23 cellular contexts compared by ENCODE assay signal in genomic region chr4:163618845-163619244, GRCh38.
"Had no signal": no experiment of that assay in that cellular context is flagged by ENCODE, and none has a peak within 500 bp of the region (broad histone marks: within the 10 kb centered on the region; RNA-seq: fewer than 3 reads in every experiment).

No MANE protein-coding gene starts in this region.

- H3K27me3 Mint-ChIP-seq: stimulated activated memory B cell treated with anti-CD40 and anti-IgM and Interleukin-4, amounts not matched to agents 10 μg/mL and 1 μg/mL and 100 μg/mL, for 72 hours had no signal

- H3K4me3 ChIP-seq: coronary artery, left ventricle myocardium inferior, lower lobe of right lung, ovary, psoas muscle, sigmoid colon, suprapubic skin, transverse colon, upper lobe of right lung, uterus had no signal

- H3K4me1 Mint-ChIP-seq: immature natural killer cell, natural killer cell had no signal

- H3K36me3 Mint-ChIP-seq: immature natural killer cell; natural killer cell; stimulated activated memory B cell treated with anti-CD40 and anti-IgM and Interleukin-4, amounts not matched to agents 10 μg/mL and 1 μg/mL and 100 μg/mL, for 72 hours had no signal

- H3K4me3 Mint-ChIP-seq: immature natural killer cell; natural killer cell; stimulated activated memory B cell treated with anti-CD40 and anti-IgM and Interleukin-4, amounts not matched to agents 10 μg/mL and 1 μg/mL and 100 μg/mL, for 72 hours had no signal

- H3K27ac Mint-ChIP-seq: immature natural killer cell; natural killer cell; stimulated activated memory B cell treated with anti-CD40 and anti-IgM and Interleukin-4, amounts not matched to agents 10 μg/mL and 1 μg/mL and 100 μg/mL, for 72 hours had no signal

- DNase-seq: hypothalamus; immature natural killer cell; islet precursor cell; kidney glomerular epithelial cell; left colon; left ventricle myocardium inferior; lower lobe of right lung; natural killer cell; occipital lobe; ovary; posterior cingulate gyrus; psoas muscle; right cardiac atrium; sigmoid colon; stimulated activated CD4-positive, alpha-beta T cell treated with anti-CD3 and anti-CD28 coated beads, Interleukin-2, amount 100 ng/mL, for 24 hours; stimulated activated CD4-positive, alpha-beta T cell treated with anti-CD3 and anti-CD28 coated beads, Interleukin-4, amount 100 ng/mL, for 24 hours; stimulated activated naive CD8-positive, alpha-beta T cell treated with anti-CD3 and anti-CD28 coated beads, Interleukin-15, Interleukin-2, amounts not matched to agents 100 U/mL and 50 U/mL, for 24 hours; transverse colon; upper lobe of right lung; uterus had no signal

- ATAC-seq: left colon; lower lobe of right lung; natural killer cell; psoas muscle; right cardiac atrium; stimulated activated memory B cell treated with anti-CD40 and anti-IgM and Interleukin-4, amounts not matched to agents 10 μg/mL and 1 μg/mL and 100 μg/mL, for 72 hours; stimulated activated naive CD8-positive, alpha-beta T cell treated with anti-CD3 and anti-CD28 coated beads, Interleukin-15, Interleukin-2, amounts not matched to agents 100 U/mL and 50 U/mL, for 24 hours; upper lobe of right lung had no signal

- H3K36me3 ChIP-seq: left ventricle myocardium inferior, lower lobe of right lung, ovary, sigmoid colon, suprapubic skin, transverse colon, upper lobe of right lung, uterus had no signal

- H3K9me3 ChIP-seq: left ventricle myocardium inferior, lower lobe of right lung, ovary, psoas muscle, sigmoid colon, suprapubic skin, transverse colon, upper lobe of right lung, uterus had no signal

- H3K27me3 ChIP-seq: ovary, sigmoid colon, suprapubic skin, transverse colon, upper lobe of right lung, uterus had no signal

- H3K4me1 ChIP-seq: left ventricle myocardium inferior, lower lobe of right lung, psoas muscle, sigmoid colon, suprapubic skin, transverse colon, upper lobe of right lung, uterus had no signal
